ENCODE assay signal across 11 cellular contexts in genomic region chr17:7951143-7951792, GRCh38. TPM values are rescaled to one million over a fixed set of nuclear protein-coding genes. Genes with fewer than 3 reads are reported as not detected.
DNase-seq lines count a peak whose midpoint lies in the region; ATAC-seq and TF ChIP-seq lines count a peak whose summit lies in the region.
"Had no signal": no experiment of that assay in that cellular context is flagged by ENCODE, and none has a peak within 500 bp of the region (broad histone marks: within the 10 kb centered on the region; RNA-seq: fewer than 3 reads in every experiment).

No MANE protein-coding gene starts in this region.

- H3K36me3 Mint-ChIP-seq in activated naive CD4-positive, alpha-beta T cell treated with anti-CD3 and anti-CD28 coated beads, Interleukin-2, amount 50 U/mL, for 72 hours = peaks cover 11 to 24% of the 10 kb centered on the region in 2 donors

- peak; percentile 29 for TF ChIP-seq POLR2A in GM19193 (IDR thresholded peaks at IDR 0.05; ENCODE audit: extremely low read depth, insufficient read depth, insufficient read length)

- peak in 1 of 2 donors; percentile 53 for DNase-seq in activated naive CD4-positive, alpha-beta T cell treated with anti-CD3 and anti-CD28 coated beads, Interleukin-2, amount 50 U/mL, for 72 hours (ENCODE audit: low spot score in 2 of 2)
- peak; percentile 7 for DNase-seq in stimulated activated CD8-positive, alpha-beta memory T cell treated with anti-CD3 and anti-CD28 coated beads, Interleukin-4, amount 100 ng/mL, for 24 hours (ENCODE audit: low read depth)
- DNase-seq in AG08395 (ENCODE audit: low spot score) = no peak
- no peak for DNase-seq in NCI-H146 (lab: John Stamatoyannopoulos, UW)
- DNase-seq in DMS 273 (lab: John Stamatoyannopoulos, UW; ENCODE audit: unreplicated experiment) = no peak
- DNase-seq: amygdala had no signal

- H3K27ac Mint-ChIP-seq in activated naive CD4-positive, alpha-beta T cell treated with anti-CD3 and anti-CD28 coated beads, Interleukin-2, amount 50 U/mL, for 72 hours = peak overlapping the region; percentile 36 to 59

- no peaks in the 10 kb centered on the region for H3K9me3 Mint-ChIP-seq in activated naive CD4-positive, alpha-beta T cell treated with anti-CD3 and anti-CD28 coated beads, Interleukin-2, amount 50 U/mL, for 72 hours

- peak; percentile 74 for ATAC-seq in HG03354 (IDR thresholded peaks at IDR 0.05; ENCODE audit: poor library complexity, severe bottlenecking, unreplicated experiment)
- peak; percentile 97 to 99 for ATAC-seq in activated naive CD4-positive, alpha-beta T cell treated with anti-CD3 and anti-CD28 coated beads, Interleukin-2, amount 50 U/mL, for 72 hours
- no peak for ATAC-seq in GM18517 (IDR thresholded peaks at IDR 0.05; ENCODE audit: unreplicated experiment)

RNA-seq across cellular contexts. Expression of gene CNTROB, which starts 19.3 kb away (rescaled TPM):
- total RNA-seq in activated naive CD4-positive, alpha-beta T cell treated with anti-CD3 and anti-CD28 coated beads, Interleukin-2, amount 50 U/mL, for 72 hours = 100 to 1,000 TPM in 1 of 2 donors, 10 to 100 TPM in 1; 73.3 to 147 TPM

RNA-seq across cellular contexts. Expression of gene TRAPPC1, which starts 19.5 kb away (rescaled TPM):
- 100 to 1,000 TPM; 190 to 195 TPM for total RNA-seq in activated naive CD4-positive, alpha-beta T cell treated with anti-CD3 and anti-CD28 coated beads, Interleukin-2, amount 50 U/mL, for 72 hours

RNA-seq across cellular contexts. Expression of gene KCNAB3, which starts 21.6 kb away (rescaled TPM):
- 10 to 100 TPM in 1 of 2 donors, 1 to 10 TPM in 1; 5.4 to 10.9 TPM for total RNA-seq in activated naive CD4-positive, alpha-beta T cell treated with anti-CD3 and anti-CD28 coated beads, Interleukin-2, amount 50 U/mL, for 72 hours

RNA-seq across cellular contexts. Expression of gene RNF227, which starts 35.2 kb away (rescaled TPM):
- total RNA-seq in activated naive CD4-positive, alpha-beta T cell treated with anti-CD3 and anti-CD28 coated beads, Interleukin-2, amount 50 U/mL, for 72 hours = 1 to 10 TPM; 4.8 to 5.3 TPM

RNA-seq across cellular contexts. Expression of gene GUCY2D, which starts 51.1 kb away (rescaled TPM):
- total RNA-seq in activated naive CD4-positive, alpha-beta T cell treated with anti-CD3 and anti-CD28 coated beads, Interleukin-2, amount 50 U/mL, for 72 hours = under 1 TPM in 1 of 2 donors, not detected in 1; 0.19 TPM
- total RNA-seq: HT1080, mesenteric fat pad had no signal
